ENCODE assay signal across 8 cellular contexts in the genomic region with DNA sequence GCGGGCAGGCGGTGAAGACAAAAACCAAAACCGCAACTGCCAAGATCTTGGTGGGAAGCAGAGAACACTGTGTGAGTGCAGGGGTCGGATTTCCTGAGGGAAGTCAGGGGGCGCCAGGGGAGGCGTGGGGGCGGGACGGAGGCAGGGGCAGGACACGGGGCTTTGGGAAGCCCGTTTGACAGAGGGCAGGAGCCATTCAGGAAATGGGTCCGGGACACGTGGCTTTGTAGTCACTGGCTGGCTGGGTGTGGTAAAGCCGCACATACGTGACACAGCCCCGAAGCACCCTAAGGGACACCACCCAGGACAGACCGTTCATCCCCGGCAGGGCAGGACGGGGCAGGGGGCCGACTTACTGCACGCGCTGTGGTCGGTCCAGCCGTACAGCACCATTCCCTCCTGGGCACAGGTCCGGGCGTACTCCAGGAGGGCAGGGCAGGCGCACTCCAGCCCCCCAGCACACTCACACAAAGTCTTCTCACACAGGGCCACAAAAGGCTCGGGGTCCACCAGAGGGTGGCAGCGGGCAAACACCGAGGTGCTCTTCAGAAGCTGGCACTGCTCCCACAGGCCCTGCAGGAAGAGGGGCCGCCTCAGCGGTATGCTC. TPM values are rescaled to one million over a fixed set of nuclear protein-coding genes. Genes with fewer than 3 reads are reported as not detected.
DNase-seq lines count a peak whose midpoint lies in the region; ATAC-seq, FAIRE-seq and TF ChIP-seq lines count a peak whose summit lies in the region.

No MANE protein-coding gene starts in this region.

- dilution Hi-C loops in endothelial cell of umbilical vein (cut with MboI; ENCODE audit: extremely low pct_ligation_motif_present, low sequenced_read_pairs), result no loop called here

- H3K4me1 Mint-ChIP-seq in CD4-positive, alpha-beta memory T cell, result peaks cover 17 to 34% (median 19%) of the 10 kb centered on the region in 4 donors
- H3K4me1 Mint-ChIP-seq in T-helper 1 cell treated with Interleukin-12 subunit alpha and Interleukin-12 subunit beta and Interleukin-4 antibody, amounts not matched to agents 30 μg/mL and 1 μg/mL, for 36 hours (ENCODE audit: low read depth), result peaks cover 14% of the 10 kb centered on the region

- H3K27ac Mint-ChIP-seq in CD4-positive, alpha-beta memory T cell, result peak overlapping the region in 5 of 7 donors; percentile 31 to 88 (median 70)
- H3K27ac Mint-ChIP-seq in T-helper 1 cell treated with Interleukin-12 subunit alpha and Interleukin-12 subunit beta and Interleukin-4 antibody, amounts not matched to agents 30 μg/mL and 1 μg/mL, for 36 hours, result peak overlapping the region; percentile 29

- H3K27ac ChIP-seq in CD4-positive, alpha-beta memory T cell (ENCODE audit: low read depth, low read length), result no peak overlapping the region
- H3K27ac ChIP-seq in endothelial cell of umbilical vein (ENCODE audit: insufficient read depth, low read depth, low read length) (peak overlapping the region; percentile 80), pancreas (no peak overlapping the region)

- peak overlapping the region; percentile 17 for H3K4me2 ChIP-seq in endothelial cell of umbilical vein (ENCODE audit: insufficient read depth, low read length)

- H3K36me3 Mint-ChIP-seq in CD4-positive, alpha-beta memory T cell, result no peaks in the 10 kb centered on the region
- no peaks in the 10 kb centered on the region for H3K36me3 Mint-ChIP-seq in T-helper 1 cell treated with Interleukin-12 subunit alpha and Interleukin-12 subunit beta and Interleukin-4 antibody, amounts not matched to agents 30 μg/mL and 1 μg/mL, for 36 hours (ENCODE audit: low read depth)

- peak overlapping the region; percentile 55 for H3K9ac ChIP-seq in endothelial cell of umbilical vein (replicated peaks; ENCODE audit: extremely low read depth, insufficient read depth, low read length)

- no peaks in the 10 kb centered on the region for H4K20me1 ChIP-seq in endothelial cell of umbilical vein (replicated peaks; ENCODE audit: control insufficient read depth, extremely low read depth, insufficient read depth, low read length)

- ATAC-seq in pancreas, result peak in 3 of 4 donors; percentile 32 to 73 (median 67)
- ATAC-seq in GM19324 (IDR thresholded peaks at IDR 0.05; ENCODE audit: low FRiP score, unreplicated experiment), result no peak

- H3K36me3 ChIP-seq in CD4-positive, alpha-beta memory T cell (ENCODE audit: insufficient read depth, low read length), result no peaks in the 10 kb centered on the region
- H3K36me3 ChIP-seq in endothelial cell of umbilical vein (ENCODE audit: control insufficient read depth in 2 of 2, extremely low read depth in 1 of 2, insufficient read depth in 2 of 2, low read length in 2 of 2), result peaks cover 35 to 66% of the 10 kb centered on the region in 2 experiments
- no peaks in the 10 kb centered on the region for H3K36me3 ChIP-seq in pancreas

- intact Hi-C loops in CD4-positive, alpha-beta memory T cell (cut with micrococcal nuclease), result no loop called here
- intact Hi-C loops in endothelial cell of umbilical vein (cut with micrococcal nuclease) (no loop called here), pancreas (cut with DNase I) (no loop called here)

- WGBS in pancreas, 2 donors, result 45 to 52% methylated on average over 27 to 31 of the region's 31 CpGs

- H3K9me1 ChIP-seq in endothelial cell of umbilical vein (replicated peaks; ENCODE audit: control insufficient read depth, extremely low read depth, insufficient read depth, low read length), result no peaks in the 10 kb centered on the region

- H3K27me3 Mint-ChIP-seq in CD4-positive, alpha-beta memory T cell, result peaks cover 19 to 30% of the 10 kb centered on the region in 2 donors
- peaks cover 27% of the 10 kb centered on the region for H3K27me3 Mint-ChIP-seq in T-helper 1 cell treated with Interleukin-12 subunit alpha and Interleukin-12 subunit beta and Interleukin-4 antibody, amounts not matched to agents 30 μg/mL and 1 μg/mL, for 36 hours (ENCODE audit: low read depth)

- FAIRE-seq in endothelial cell of umbilical vein (lab: Jason Lieb, UNC) (peak; percentile 78), pancreas (lab: Jason Lieb, UNC) (no peak)

- H3K79me2 ChIP-seq in endothelial cell of umbilical vein (ENCODE audit: control insufficient read depth, insufficient read depth, low read length), result peaks cover 31% of the 10 kb centered on the region

- peak overlapping the region; percentile 63 to 87 (median 84) for H3K4me3 Mint-ChIP-seq in CD4-positive, alpha-beta memory T cell
- H3K4me3 Mint-ChIP-seq in T-helper 1 cell treated with Interleukin-12 subunit alpha and Interleukin-12 subunit beta and Interleukin-4 antibody, amounts not matched to agents 30 μg/mL and 1 μg/mL, for 36 hours, result peak overlapping the region; percentile 80

- no peaks in the 10 kb centered on the region for H3K9me3 ChIP-seq in CD4-positive, alpha-beta memory T cell (ENCODE audit: control insufficient read depth in 1 of 2, low read length in 2 of 2)
- no peaks in the 10 kb centered on the region for H3K9me3 ChIP-seq in endothelial cell of umbilical vein (replicated peaks; ENCODE audit: control insufficient read depth, insufficient read depth, low read length)
- H3K9me3 ChIP-seq in pancreas, result no peaks in the 10 kb centered on the region

- TF ChIP-seq CTCF in endothelial cell of umbilical vein (IDR thresholded peaks at IDR 0.05; ENCODE audit: extremely low read depth in 1 of 2, insufficient read depth in 1 of 2, low read depth in 1 of 2, low read length in 2 of 2), result peak in 1 of 2 donors; percentile 5
- no peak for TF ChIP-seq CTCF in pancreas (IDR thresholded peaks at IDR 0.05)

- peaks cover 14% of the 10 kb centered on the region for H3K27me3 ChIP-seq in CD4-positive, alpha-beta memory T cell (ENCODE audit: insufficient read depth, low read length)
- no peaks in the 10 kb centered on the region for H3K27me3 ChIP-seq in endothelial cell of umbilical vein (ENCODE audit: control insufficient read depth in 2 of 2, insufficient read depth in 2 of 2, low read length in 2 of 2)
- H3K27me3 ChIP-seq in pancreas, result peaks cover 0 to 7% (median 0%) of the 10 kb centered on the region in 4 donors

- POLR2A ChIA-PET in CD4-positive, alpha-beta memory T cell (lab: Charles Lee; ENCODE audit: partially characterized antibody), result no interaction called here
- POLR2A ChIA-PET in endothelial cell of umbilical vein (lab: Charles Lee), result interaction anchor here (1.2 kb wide), 1 partner anchor 92 kb away, joined by 5 read pairs; no protein-coding TSS in a partner anchor

- DNase-seq in CD4-positive, alpha-beta memory T cell, result peak in 2 of 5 donors; percentile 7 to 11
- DNase-seq in endothelial cell of umbilical vein (ENCODE audit: low read depth, low spot score) (peak; percentile 49), pancreas (no peak), LoVo (ENCODE audit: low spot score) (no peak), SHP77 treated with DMSO at 0.1 percent for 48 hours (lab: John Stamatoyannopoulos, UW) (no peak), inferior parietal cortex (ENCODE audit: extremely low spot score) (no peak)

- H2AFZ ChIP-seq in endothelial cell of umbilical vein (ENCODE audit: low read depth, low read length), result no peak overlapping the region

- H3K9me3 Mint-ChIP-seq in CD4-positive, alpha-beta memory T cell, result no peaks in the 10 kb centered on the region
- H3K9me3 Mint-ChIP-seq in T-helper 1 cell treated with Interleukin-12 subunit alpha and Interleukin-12 subunit beta and Interleukin-4 antibody, amounts not matched to agents 30 μg/mL and 1 μg/mL, for 36 hours, result no peaks in the 10 kb centered on the region

- H3K4me3 ChIP-seq in CD4-positive, alpha-beta memory T cell (ENCODE audit: low read length in 2 of 2), result peak overlapping the region in 1 of 2 donors; percentile 54
- H3K4me3 ChIP-seq in endothelial cell of umbilical vein (replicated peaks in 1 of 3; ENCODE audit: insufficient read depth in 1 of 3, low read depth in 1 of 3, low read length in 3 of 3) (no peak overlapping the region), pancreas (no peak overlapping the region)

- CTCF ChIA-PET in CD4-positive, alpha-beta memory T cell (lab: Charles Lee; ENCODE audit: partially characterized antibody), result interaction anchor here (0.9 to 2.0 kb wide), 3 partner anchors 66 to 204 kb away, joined by 3 to 8 read pairs (median 3); no protein-coding TSS in a partner anchor
- CTCF ChIA-PET in endothelial cell of umbilical vein (lab: Charles Lee), result interaction anchor here (0.9 to 3.4 kb wide), 7 partner anchors 9 to 199 kb away, joined by 3 to 10 read pairs (median 3); no protein-coding TSS in a partner anchor

- peak; percentile 67 for TF ChIP-seq POLR2A in endothelial cell of umbilical vein (IDR thresholded peaks at IDR 0.05; ENCODE audit: low read depth, low read length)

- H3K4me1 ChIP-seq in CD4-positive, alpha-beta memory T cell (ENCODE audit: insufficient read depth, low read length), result peaks cover 18% of the 10 kb centered on the region
- H3K4me1 ChIP-seq in endothelial cell of umbilical vein (ENCODE audit: control insufficient read depth, extremely low read depth, insufficient read depth, low read length), result peaks cover 86% of the 10 kb centered on the region
- H3K4me1 ChIP-seq in pancreas, result no peaks in the 10 kb centered on the region

- no TSS peak for BruUV-seq in endothelial cell of umbilical vein (replicated peaks; lab: Mats Ljungman, UMichigan)

TF ChIP-seq in endothelial cell of umbilical vein, 7 proteins besides CTCF, POLR2A, EP300 and RAD21:
- TF ChIP-seq MYC (IDR thresholded peaks at IDR 0.05; ENCODE audit: low read depth, low read length), result peak; percentile 61
- no peak for TF ChIP-seq JUN (IDR thresholded peaks at IDR 0.05; ENCODE audit: borderline replicate concordance, insufficient read depth, insufficient read length, low read depth)
- no peak for TF ChIP-seq POLR2AphosphoS5 (IDR thresholded peaks at IDR 0.05; ENCODE audit: insufficient read depth, low read depth, low read length)
- TF ChIP-seq, protein P1, sequence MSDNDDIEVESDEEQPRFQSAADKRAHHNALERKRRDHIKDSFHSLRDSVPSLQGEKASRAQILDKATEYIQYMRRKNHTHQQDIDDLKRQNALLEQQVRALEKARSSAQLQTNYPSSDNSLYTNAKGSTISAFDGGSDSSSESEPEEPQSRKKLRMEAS (IDR thresholded peaks at IDR 0.05; ENCODE audit: insufficient read depth, insufficient read length), result peak; percentile 74

RNA-seq across cellular contexts. Expression of a gene that starts 49.4 kb away (rescaled TPM):
- total RNA-seq in CD4-positive, alpha-beta memory T cell, result under 1 TPM; 0.03 to 0.17 TPM
- under 1 TPM in 1 of 2 donors, not detected in 1; 0.15 TPM for polyA plus RNA-seq in CD4-positive, alpha-beta memory T cell
- total RNA-seq in endothelial cell of umbilical vein, result 1,882 and 2,328 TPM in 2 replicates
- polyA plus RNA-seq in endothelial cell of umbilical vein, result 1,041 and 1,132 TPM in 2 replicates
- polyA plus RNA-seq in endothelial cell of umbilical vein (2011; cell fraction: cytosol; rRNA removed), result 1,164 and 1,406 TPM in 2 replicates
- 1,241 and 1,484 TPM in 2 replicates for polyA plus RNA-seq in endothelial cell of umbilical vein (2011; cell fraction: nucleus; rRNA removed)
- polyA plus RNA-seq in endothelial cell of umbilical vein (2012), result 546 and 824 TPM in 2 replicates
- polyA minus RNA-seq in endothelial cell of umbilical vein, result 2,231 and 2,679 TPM in 2 replicates
- polyA minus RNA-seq in endothelial cell of umbilical vein (2011; cell fraction: cytosol; rRNA and poly(A)+ RNA removed), result not detected
- 1,538 and 1,756 TPM in 2 replicates for polyA minus RNA-seq in endothelial cell of umbilical vein (2011; cell fraction: nucleus; rRNA and poly(A)+ RNA removed)
- 10 to 100 TPM; 21.8 to 53.1 (median 32.1) TPM for total RNA-seq in pancreas
- polyA plus RNA-seq in pancreas, result 10 to 100 TPM; 15.9 to 25.6 TPM

Comparison
In these comparisons a context has a peak if more than half of its experiments do, and no peak if none do; other contexts are left out.
1. RNA of a gene that starts 49.4 kb away (total RNA-seq): 1,882 to 2,328 TPM in endothelial cell of umbilical vein; 21.8 to 53.1 TPM in pancreas and 0.03 to 0.17 TPM in CD4-positive, alpha-beta memory T cell; every median in the first group is over 10 times any median in the second.